In genomic region chr16:11016993-11017392, GRCh38 we compare ENCODE assay signal across 9 cellular contexts.
DNase-seq lines count a peak whose midpoint lies in the region; ATAC-seq and TF ChIP-seq lines count a peak whose summit lies in the region.
"Had no signal": no experiment of that assay in that cellular context is flagged by ENCODE, and none has a peak within 500 bp of the region (broad histone marks: within the 10 kb centered on the region; RNA-seq: fewer than 3 reads in every experiment).

No MANE protein-coding gene starts in this region.

- no peaks in the 10 kb centered on the region for H3K9me3 ChIP-seq in hepatocyte (ENCODE audit: low read depth)
- no peaks in the 10 kb centered on the region for H3K9me3 ChIP-seq in testis
- H3K9me3 ChIP-seq: BLaER1 had no signal

- ATAC-seq in GM18861 (IDR thresholded peaks at IDR 0.05; ENCODE audit: unreplicated experiment), result no peak

- no peaks in the 10 kb centered on the region for H3K9me2 ChIP-seq in hepatocyte (replicated peaks; ENCODE audit: insufficient read depth)

- no peak overlapping the region for H3K4me3 Mint-ChIP-seq in activated CD4-positive, alpha-beta T cell treated with anti-CD3 and anti-CD28 coated beads, Interleukin-2, amount 10 ng/mL, durations not matched to agents 7 days and 5 days

- POLR2A ChIA-PET in activated CD4-positive, alpha-beta T cell treated with anti-CD3 and anti-CD28 coated beads, Interleukin-2, amount 10 ng/mL, durations not matched to agents 7 days and 5 days (lab: Charles Lee), result interaction anchor here (0.7 kb wide), 1 partner anchor 26 kb away, joined by 3 read pairs; no protein-coding TSS in a partner anchor

- intact Hi-C loops in testis (cut with DNase I; ENCODE audit: low total_unique reads), result no loop called here

- TF ChIP-seq POLR2A in testis (IDR thresholded peaks at IDR 0.05), result no peak

- DNase-seq in activated CD4-positive, alpha-beta T cell treated with anti-CD3 and anti-CD28 coated beads, Interleukin-2, amount 10 ng/mL, durations not matched to agents 7 days and 5 days, result peak; percentile 15
- no peak for DNase-seq in activated CD4-positive, alpha-beta T cell treated with anti-CD3 and anti-CD28 coated beads for 1 hour
- DNase-seq in activated T-cell treated with anti-CD3 and anti-CD28 coated beads for 4 hours (peak; percentile 4), hepatocyte (ENCODE audit: low spot score) (peak; percentile 32), testis (peak; percentile 88), kidney glomerular epithelial cell (lab: John Stamatoyannopoulos, UW) (no peak), HuH-7 (ENCODE audit: low spot score) (no peak)

- TF ChIP-seq CTCF in hepatocyte (IDR thresholded peaks at IDR 0.05; ENCODE audit: poor library complexity) (no peak), testis (IDR thresholded peaks at IDR 0.05) (no peak)

- H3K4me2 ChIP-seq in hepatocyte, result no peak overlapping the region
- H3K4me2 ChIP-seq: BLaER1 had no signal

- H3K27ac ChIP-seq in hepatocyte (peak overlapping the region; percentile 31), testis (peak overlapping the region in 1 of 2 donors; percentile 47)
- H3K27ac ChIP-seq: BLaER1 had no signal

- H2AFZ ChIP-seq in hepatocyte, result no peak overlapping the region

- no peaks in the 10 kb centered on the region for H3K79me2 ChIP-seq in hepatocyte

- CTCF ChIA-PET in activated CD4-positive, alpha-beta T cell treated with anti-CD3 and anti-CD28 coated beads, Interleukin-2, amount 10 ng/mL, durations not matched to agents 7 days and 5 days (lab: Charles Lee), result no interaction called here

- 69% methylated on average over 7 of the region's 9 CpGs for WGBS in hepatocyte (ENCODE audit: low lambda C conversion rate, missing lambda C conversion rate)
- 68 to 77% methylated on average over 8 to 9 of the region's 9 CpGs for WGBS in testis, 2 donors

- H3K4me1 Mint-ChIP-seq in activated CD4-positive, alpha-beta T cell treated with anti-CD3 and anti-CD28 coated beads, Interleukin-2, amount 10 ng/mL, durations not matched to agents 7 days and 5 days, result peaks cover 19% of the 10 kb centered on the region

- H3K27me3 Mint-ChIP-seq in activated CD4-positive, alpha-beta T cell treated with anti-CD3 and anti-CD28 coated beads, Interleukin-2, amount 10 ng/mL, durations not matched to agents 7 days and 5 days, result no peaks in the 10 kb centered on the region

- H3K36me3 ChIP-seq in hepatocyte (replicated peaks; ENCODE audit: insufficient read depth, low read depth) (no peaks in the 10 kb centered on the region), testis (ENCODE audit: low read depth, missing control alignments) (no peaks in the 10 kb centered on the region)

- H3K4me1 ChIP-seq in hepatocyte (ENCODE audit: insufficient read depth) (peaks cover 10% of the 10 kb centered on the region), testis (no peaks in the 10 kb centered on the region)

- peaks cover 49% of the 10 kb centered on the region for H3K36me3 Mint-ChIP-seq in activated CD4-positive, alpha-beta T cell treated with anti-CD3 and anti-CD28 coated beads, Interleukin-2, amount 10 ng/mL, durations not matched to agents 7 days and 5 days (ENCODE audit: low read depth)

- H3K4me3 ChIP-seq in hepatocyte (no peak overlapping the region), testis (no peak overlapping the region)
- H3K4me3 ChIP-seq: BLaER1 had no signal

- H3K9me3 Mint-ChIP-seq in activated CD4-positive, alpha-beta T cell treated with anti-CD3 and anti-CD28 coated beads, Interleukin-2, amount 10 ng/mL, durations not matched to agents 7 days and 5 days, result no peaks in the 10 kb centered on the region

- no peaks in the 10 kb centered on the region for H4K20me1 ChIP-seq in hepatocyte (ENCODE audit: insufficient read depth, poor library complexity, severe bottlenecking)
- H4K20me1 ChIP-seq: BLaER1 had no signal

- no peak overlapping the region for H3K27ac Mint-ChIP-seq in activated CD4-positive, alpha-beta T cell treated with anti-CD3 and anti-CD28 coated beads, Interleukin-2, amount 10 ng/mL, durations not matched to agents 7 days and 5 days

- H3K27me3 ChIP-seq in hepatocyte (no peaks in the 10 kb centered on the region), testis (no peaks in the 10 kb centered on the region)
- H3K27me3 ChIP-seq: BLaER1 had no signal

Comparison
In these comparisons a context has a peak if more than half of its experiments do, and no peak if none do; other contexts are left out.
1. DNase-seq: peak in activated CD4-positive, alpha-beta T cell treated with anti-CD3 and anti-CD28 coated beads, Interleukin-2, amount 10 ng/mL, durations not matched to agents 7 days and 5 days (single experiment), activated T-cell treated with anti-CD3 and anti-CD28 coated beads for 4 hours (single experiment), hepatocyte (single experiment) and testis (single experiment); none in activated CD4-positive, alpha-beta T cell treated with anti-CD3 and anti-CD28 coated beads for 1 hour (single experiment), kidney glomerular epithelial cell (single experiment) and HuH-7 (single experiment).